In genomic region chr15:40198364-40199085, GRCh38 we compare ENCODE assay signal across 22 cellular contexts. TPM values are rescaled to one million over a fixed set of nuclear protein-coding genes. Genes with fewer than 3 reads are reported as not detected.
"Had no signal": no experiment of that assay in that cellular context is flagged by ENCODE, and none has a peak within 500 bp of the region (broad histone marks: within the 10 kb centered on the region; RNA-seq: fewer than 3 reads in every experiment).

No MANE protein-coding gene starts in this region.

- H2AFZ ChIP-seq: parathyroid adenoma had no signal

- H3K9me3 ChIP-seq: heart right ventricle, transverse colon had no signal

- H3K9me3 Mint-ChIP-seq: activated B cell treated with CpG ODN at 0.5 μM for 24 hours; activated CD8-positive, alpha-beta T cell treated with anti-CD3 and anti-CD28 coated beads for 36 hours; dendritic cell treated with granulocyte-macrophage colony-stimulating factor and Interleukin-4, amounts not matched to agents 40 ng/mL and 50 ng/mL, for 4 days; memory B cell; natural killer cell treated with Interleukin-12 subunit alpha and Interleukin-12 subunit beta and Interleukin-15 and Interleukin-18, amount 100 ng/mL, for 72 hours had no signal

- ATAC-seq: activated CD4-positive, alpha-beta T cell treated with anti-CD3 and anti-CD28 coated beads for 36 hours; activated CD8-positive, alpha-beta T cell treated with anti-CD3 and anti-CD28 coated beads for 36 hours; heart right ventricle; left colon; natural killer cell treated with Interleukin-12 subunit alpha and Interleukin-12 subunit beta and Interleukin-15 and Interleukin-18, amount 100 ng/mL, for 72 hours; right cardiac atrium had no signal

- H3K27ac Mint-ChIP-seq: activated B cell treated with CpG ODN at 0.5 μM for 24 hours; activated CD4-positive, alpha-beta T cell treated with anti-CD3 and anti-CD28 coated beads for 36 hours; activated CD8-positive, alpha-beta T cell treated with anti-CD3 and anti-CD28 coated beads for 36 hours; dendritic cell treated with granulocyte-macrophage colony-stimulating factor and Interleukin-4, amounts not matched to agents 40 ng/mL and 50 ng/mL, for 4 days; memory B cell; natural killer cell treated with Interleukin-12 subunit alpha and Interleukin-12 subunit beta and Interleukin-15 and Interleukin-18, amount 100 ng/mL, for 72 hours had no signal

- H3K27ac ChIP-seq: brain microvascular endothelial cell, heart right ventricle, parathyroid adenoma, transverse colon had no signal

- H3K27me3 Mint-ChIP-seq: activated B cell treated with CpG ODN at 0.5 μM for 24 hours; activated CD4-positive, alpha-beta T cell treated with anti-CD3 and anti-CD28 coated beads for 36 hours; activated CD8-positive, alpha-beta T cell treated with anti-CD3 and anti-CD28 coated beads for 36 hours; dendritic cell treated with granulocyte-macrophage colony-stimulating factor and Interleukin-4, amounts not matched to agents 40 ng/mL and 50 ng/mL, for 4 days; memory B cell; natural killer cell treated with Interleukin-12 subunit alpha and Interleukin-12 subunit beta and Interleukin-15 and Interleukin-18, amount 100 ng/mL, for 72 hours had no signal

- H3K4me1 ChIP-seq: heart right ventricle, parathyroid adenoma, transverse colon had no signal

- FAIRE-seq: endometrium, keratinocyte, urothelium cell line had no signal

- DNase-seq: activated B cell treated with CpG ODN at 0.5 μM for 24 hours; activated CD4-positive, alpha-beta T cell treated with anti-CD3 and anti-CD28 coated beads for 36 hours; activated CD8-positive, alpha-beta T cell treated with anti-CD3 and anti-CD28 coated beads for 36 hours; activated naive CD4-positive, alpha-beta T cell treated with anti-CD3 and anti-CD28 coated beads, Interleukin-2, amount 50 U/mL, for 16 hours; activated T-cell treated with anti-CD3 and anti-CD28 coated beads, Interleukin-2, amount 50 U/mL, for 1 hour; aorta; brain microvascular endothelial cell; caudate nucleus; effector CD4-positive, alpha-beta T cell; heart right ventricle; left colon; right cardiac atrium; stimulated activated CD4-positive, alpha-beta T cell treated with anti-CD3 and anti-CD28 coated beads, Interleukin-1b, Interleukin-23, amount 100 ng/mL, for 48 hours; transverse colon had no signal

- H3K4me3 ChIP-seq: heart right ventricle, transverse colon had no signal

- H3K79me2 ChIP-seq: parathyroid adenoma had no signal

- H3K27me3 ChIP-seq: brain microvascular endothelial cell, heart right ventricle, transverse colon had no signal

- H3K4me3 Mint-ChIP-seq: activated B cell treated with CpG ODN at 0.5 μM for 24 hours; activated CD4-positive, alpha-beta T cell treated with anti-CD3 and anti-CD28 coated beads for 36 hours; activated CD8-positive, alpha-beta T cell treated with anti-CD3 and anti-CD28 coated beads for 36 hours; dendritic cell treated with granulocyte-macrophage colony-stimulating factor and Interleukin-4, amounts not matched to agents 40 ng/mL and 50 ng/mL, for 4 days; memory B cell; natural killer cell treated with Interleukin-12 subunit alpha and Interleukin-12 subunit beta and Interleukin-15 and Interleukin-18, amount 100 ng/mL, for 72 hours had no signal

- H3K9ac ChIP-seq: parathyroid adenoma had no signal

- H3K36me3 ChIP-seq: transverse colon had no signal

RNA-seq across cellular contexts. Expression of gene PAK6, which starts 40.3 kb away (rescaled TPM):
- total RNA-seq: pulmonary artery endothelial cell had no signal
- polyA plus RNA-seq: aorta had no signal
